In genomic region chr15:57887825-57888224, GRCh38 we compare ENCODE assay signal across 11 cellular contexts.
"Had no signal": no experiment of that assay in that cellular context is flagged by ENCODE, and none has a peak within 500 bp of the region (broad histone marks: within the 10 kb centered on the region; RNA-seq: fewer than 3 reads in every experiment).

No MANE protein-coding gene starts in this region.

- H3K36me3 ChIP-seq: HAP-1 had no signal

- H3K4me1 ChIP-seq: HAP-1 had no signal

- H3K4me3 ChIP-seq: GM23248, GM23338, HAP-1 had no signal

- ATAC-seq: GM23338, HCT116 had no signal

- H3K9me3 ChIP-seq: HAP-1 had no signal

- FAIRE-seq: H1, H54 had no signal

- DNase-seq: GM23248, GOT3, H7, H9, HCEC 1CT, HFFc6 had no signal
